Comparison of ENCODE assay signal across 14 cellular contexts in genomic region chr6:13163161-13163944, GRCh38.
"Had no signal": no experiment of that assay in that cellular context is flagged by ENCODE, and none has a peak within 500 bp of the region (broad histone marks: within the 10 kb centered on the region; RNA-seq: fewer than 3 reads in every experiment).

No MANE protein-coding gene starts in this region.

- ATAC-seq: activated T-cell treated with anti-CD3 and anti-CD28 coated beads, Interleukin-2, amount 50 U/mL, for 4 hours; gastroesophageal sphincter; left ventricle myocardium superior; pancreas had no signal

- DNase-seq: activated CD4-positive, alpha-beta memory T cell treated with anti-CD3 and anti-CD28 coated beads for 36 hours; activated gamma-delta T cell treated with Interleukin-2 at 50 U/mL for 16 hours; activated naive CD8-positive, alpha-beta T cell treated with anti-CD3 and anti-CD28 coated beads for 36 hours; activated T-cell treated with anti-CD3 and anti-CD28 coated beads, Interleukin-2, amount 50 U/mL, for 4 hours; brain microvascular endothelial cell; effector memory CD4-positive, alpha-beta T cell; kidney; left ventricle myocardium superior; mesendoderm; pancreas; stimulated activated CD4-positive, alpha-beta T cell treated with anti-CD3 and anti-CD28 coated beads, Interleukin-15, amount 100 ng/mL, for 24 hours; stimulated activated CD4-positive, alpha-beta T cell treated with anti-CD3 and anti-CD28 coated beads, Interleukin-4, amount 100 ng/mL, for 4 hours; thyroid gland had no signal
